Comparison of ENCODE assay signal across 8 cellular contexts in the genomic region with DNA sequence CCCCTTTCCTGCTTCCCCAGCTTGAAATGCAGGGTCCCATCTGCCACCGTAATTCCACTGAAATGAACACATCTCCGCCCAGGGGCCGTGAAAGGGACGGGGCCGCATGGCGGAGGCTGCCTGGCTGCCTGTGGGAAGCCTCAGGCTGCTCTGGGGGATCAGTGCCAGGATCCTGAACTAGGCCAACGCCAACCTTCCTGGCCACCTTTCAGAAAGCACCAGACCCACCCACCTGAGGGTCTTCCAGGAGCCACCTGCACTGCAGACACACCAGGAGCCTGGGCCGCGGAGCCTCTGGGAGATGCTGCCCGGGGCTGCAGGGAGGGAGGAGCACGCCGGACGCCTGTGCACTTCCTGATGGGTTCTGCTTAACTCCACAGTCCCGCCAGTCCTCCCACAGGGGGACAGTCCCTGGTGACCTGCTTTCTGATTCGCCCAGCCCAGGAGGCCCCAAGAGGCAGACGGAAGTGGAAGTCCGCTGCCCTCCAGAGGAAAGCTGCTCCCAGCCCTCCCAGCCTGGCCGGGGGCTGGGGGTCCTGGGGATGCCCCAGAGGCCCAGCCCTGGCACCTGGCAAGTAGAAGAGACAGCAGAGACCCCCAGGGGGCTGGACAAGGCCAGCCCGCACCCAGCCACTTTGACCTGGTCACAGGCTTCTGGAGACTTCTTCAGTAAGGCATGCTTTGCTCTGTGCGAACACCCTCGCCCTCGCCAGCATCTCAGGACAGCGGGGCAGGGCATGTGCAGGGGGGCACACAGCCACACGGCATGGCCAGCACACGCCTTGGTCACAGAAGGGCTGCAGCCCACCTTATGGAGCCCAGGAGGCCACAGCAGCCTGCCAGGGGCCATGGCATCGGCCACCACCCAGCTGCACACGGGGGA. TPM values are rescaled to one million over a fixed set of nuclear protein-coding genes. Genes with fewer than 3 reads are reported as not detected.
A peak's percentile ranks its signal among the peaks of the same experiment; 100 is the strongest.
DNase-seq lines count a peak whose midpoint lies in the region; TF ChIP-seq lines count a peak whose summit lies in the region.

A gene with protein sequence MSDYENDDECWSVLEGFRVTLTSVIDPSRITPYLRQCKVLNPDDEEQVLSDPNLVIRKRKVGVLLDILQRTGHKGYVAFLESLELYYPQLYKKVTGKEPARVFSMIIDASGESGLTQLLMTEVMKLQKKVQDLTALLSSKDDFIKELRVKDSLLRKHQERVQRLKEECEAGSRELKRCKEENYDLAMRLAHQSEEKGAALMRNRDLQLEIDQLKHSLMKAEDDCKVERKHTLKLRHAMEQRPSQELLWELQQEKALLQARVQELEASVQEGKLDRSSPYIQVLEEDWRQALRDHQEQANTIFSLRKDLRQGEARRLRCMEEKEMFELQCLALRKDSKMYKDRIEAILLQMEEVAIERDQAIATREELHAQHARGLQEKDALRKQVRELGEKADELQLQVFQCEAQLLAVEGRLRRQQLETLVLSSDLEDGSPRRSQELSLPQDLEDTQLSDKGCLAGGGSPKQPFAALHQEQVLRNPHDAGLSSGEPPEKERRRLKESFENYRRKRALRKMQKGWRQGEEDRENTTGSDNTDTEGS (minus strand): TSS at position 370 of the 883 bp plus-strand sequence. CDS start 1,591 bp downstream, outside the sequence.

- no peak within 1 kb of the TSS for H3K27ac Mint-ChIP-seq in endothelial cell (ENCODE audit: unreplicated experiment)

- peak; percentile 54 for DNase-seq in stimulated activated CD4-positive, alpha-beta T cell treated with anti-CD3 and anti-CD28 coated beads, Interleukin-15, amount 100 ng/mL, for 24 hours
- DNase-seq in stimulated activated CD4-positive, alpha-beta T cell treated with anti-CD3 and anti-CD28 coated beads, Interleukin-1b, Interleukin-23, amount 100 ng/mL, for 48 hours: no peak
- DNase-seq in adrenal gland: peak in 3 of 7 donors; percentile 50 to 61 (median 54)
- peak; percentile 77 for DNase-seq in medulla oblongata (ENCODE audit: extremely low spot score)
- no peak for DNase-seq in GOT3 (lab: John Stamatoyannopoulos, UW)
- DNase-seq in stimulated activated naive CD4-positive, alpha-beta T cell treated with Interleukin-2 at 50 U/mL for 16 hours (lab: John Stamatoyannopoulos, UW): no peak
- no peak for DNase-seq in NCI-H226
- DNase-seq in endothelial cell (ENCODE audit: low spot score): no peak

- intact Hi-C loops in adrenal gland (cut with DNase I): no loop called here

- H3K36me3 Mint-ChIP-seq in endothelial cell (ENCODE audit: low read depth, unreplicated experiment): no peaks in the 10 kb centered on the region

- TF ChIP-seq POLR2A in adrenal gland (IDR thresholded peaks at IDR 0.05): no peak

- peaks cover 0 to 9% of the 10 kb centered on the region in 2 donors for H3K4me1 ChIP-seq in adrenal gland (replicated peaks in 1 of 2)

- no peaks in the 10 kb centered on the region for H3K9me3 ChIP-seq in adrenal gland (replicated peaks in 1 of 3)

- H3K27ac ChIP-seq in adrenal gland: peak within 1 kb of the TSS in 3 of 5 donors; percentile 2 to 78 (median 37)

- 57 to 69% (median 62%) methylated on average over 13 to 27 of the region's 27 CpGs for WGBS in adrenal gland, 4 donors

- H3K27me3 ChIP-seq in adrenal gland: no peaks in the 10 kb centered on the region

- H3K4me3 ChIP-seq in adrenal gland: peak within 1 kb of the TSS in 1 of 4 donors; percentile 42

- H3K36me3 ChIP-seq in adrenal gland (replicated peaks in 1 of 2): peaks cover 0 to 4% of the 10 kb centered on the region in 2 donors

- peaks cover 6% of the 10 kb centered on the region for H3K4me1 Mint-ChIP-seq in endothelial cell (ENCODE audit: unreplicated experiment)

- TF ChIP-seq CTCF in adrenal gland (IDR thresholded peaks at IDR 0.05) (no peak), endothelial cell (IDR thresholded peaks at IDR 0.05; ENCODE audit: unreplicated experiment) (no peak)

- no peaks in the 10 kb centered on the region for H3K9me3 Mint-ChIP-seq in endothelial cell (ENCODE audit: unreplicated experiment)

- H3K27me3 Mint-ChIP-seq in endothelial cell (ENCODE audit: unreplicated experiment): peaks cover 12% of the 10 kb centered on the region

- H3K4me3 Mint-ChIP-seq in endothelial cell (ENCODE audit: unreplicated experiment): no peak within 1 kb of the TSS

RNA-seq across cellular contexts. Expression of the gene that starts here (rescaled TPM):
- total RNA-seq in adrenal gland (1 to 10 TPM; 1.1 to 5.8 (median 4.0) TPM), endothelial cell (ENCODE audit: unreplicated experiment) (0.41 TPM)
- polyA plus RNA-seq in adrenal gland: 10 to 100 TPM in 1 of 3 donors, 1 to 10 TPM in 1, under 1 TPM in 1; 0.35 to 10.6 (median 5.7) TPM

Comparison
In these comparisons a context has a peak if more than half of its experiments do, and no peak if none do; other contexts are left out.
1. DNase-seq: peak in stimulated activated CD4-positive, alpha-beta T cell treated with anti-CD3 and anti-CD28 coated beads, Interleukin-15, amount 100 ng/mL, for 24 hours (single experiment) and medulla oblongata (single experiment); none in stimulated activated CD4-positive, alpha-beta T cell treated with anti-CD3 and anti-CD28 coated beads, Interleukin-1b, Interleukin-23, amount 100 ng/mL, for 48 hours (single experiment), GOT3 (single experiment), stimulated activated naive CD4-positive, alpha-beta T cell treated with Interleukin-2 at 50 U/mL for 16 hours (single experiment), NCI-H226 (single experiment) and endothelial cell (single experiment).